ENCODE assay signal across 21 cellular contexts in genomic region chr2:236161082-236161462, GRCh38. TPM values are rescaled to one million over a fixed set of nuclear protein-coding genes. Genes with fewer than 3 reads are reported as not detected.
"Had no signal": no experiment of that assay in that cellular context is flagged by ENCODE, and none has a peak within 500 bp of the region (broad histone marks: within the 10 kb centered on the region; RNA-seq: fewer than 3 reads in every experiment).

No MANE protein-coding gene starts in this region.

- H3K27ac Mint-ChIP-seq: activated CD4-positive, alpha-beta T cell treated with anti-CD3 and anti-CD28 coated beads, Interleukin-2, amount 10 ng/mL, durations not matched to agents 24 days and 14 days; activated CD8-positive, alpha-beta T cell treated with anti-CD3 and anti-CD28 coated beads, Interleukin-2, amount 10 ng/mL, durations not matched to agents 7 days and 5 days; activated naive CD4-positive, alpha-beta T cell treated with anti-CD3 and anti-CD28 coated beads for 36 hours; activated naive CD8-positive, alpha-beta T cell treated with anti-CD3 and anti-CD28 coated beads, Interleukin-2, amount 50 U/mL, for 24 hours; brain; effector memory CD8-positive, alpha-beta T cell; naive thymus-derived CD8-positive, alpha-beta T cell had no signal

- H3K9me3 ChIP-seq: esophagus squamous epithelium, tibial artery had no signal

- H3K27ac ChIP-seq: esophagus squamous epithelium, tibial artery had no signal

- H3K4me3 Mint-ChIP-seq: activated CD4-positive, alpha-beta T cell treated with anti-CD3 and anti-CD28 coated beads, Interleukin-2, amount 10 ng/mL, durations not matched to agents 24 days and 14 days; activated CD8-positive, alpha-beta T cell treated with anti-CD3 and anti-CD28 coated beads, Interleukin-2, amount 10 ng/mL, durations not matched to agents 7 days and 5 days; activated naive CD4-positive, alpha-beta T cell treated with anti-CD3 and anti-CD28 coated beads for 36 hours; activated naive CD8-positive, alpha-beta T cell treated with anti-CD3 and anti-CD28 coated beads, Interleukin-2, amount 50 U/mL, for 24 hours; activated T-cell treated with anti-CD3 and anti-CD28 coated beads, Interleukin-2, amount 50 U/mL, for 4 hours; effector memory CD8-positive, alpha-beta T cell; naive thymus-derived CD8-positive, alpha-beta T cell had no signal

- DNase-seq: activated CD4-positive, alpha-beta T cell treated with anti-CD3 and anti-CD28 coated beads, Interleukin-2, amount 10 ng/mL, durations not matched to agents 24 days and 14 days; activated CD8-positive, alpha-beta memory T cell treated with anti-CD3 and anti-CD28 coated beads, Interleukin-2, amount 50 U/mL, for 4 hours; activated CD8-positive, alpha-beta T cell treated with anti-CD3 and anti-CD28 coated beads, Interleukin-2, amount 10 ng/mL, durations not matched to agents 7 days and 5 days; activated naive CD4-positive, alpha-beta T cell treated with anti-CD3 and anti-CD28 coated beads for 36 hours; activated naive CD8-positive, alpha-beta T cell treated with anti-CD3 and anti-CD28 coated beads, Interleukin-2, amount 50 U/mL, for 24 hours; activated T-cell treated with anti-CD3 and anti-CD28 coated beads, Interleukin-2, amount 50 U/mL, for 4 hours; anterior cingulate cortex; caudate nucleus; effector memory CD8-positive, alpha-beta T cell; esophagus squamous epithelium; mesendoderm; naive thymus-derived CD8-positive, alpha-beta T cell; nucleus accumbens; stimulated activated CD4-positive, alpha-beta T cell treated with anti-CD3 and anti-CD28 coated beads, Interleukin-12 subunit alpha, Interleukin-12 subunit beta, amount 100 ng/mL, for 4 hours; stimulated activated CD4-positive, alpha-beta T cell treated with anti-CD3 and anti-CD28 coated beads, Interleukin-1b, Interleukin-23, amount 100 ng/mL, for 48 hours; stimulated activated naive CD4-positive, alpha-beta T cell treated with Interleukin-2 at 50 U/mL for 16 hours; T1000; tibial artery had no signal

- H3K9me3 Mint-ChIP-seq: activated CD4-positive, alpha-beta T cell treated with anti-CD3 and anti-CD28 coated beads, Interleukin-2, amount 10 ng/mL, durations not matched to agents 24 days and 14 days; activated naive CD4-positive, alpha-beta T cell treated with anti-CD3 and anti-CD28 coated beads for 36 hours; activated naive CD8-positive, alpha-beta T cell treated with anti-CD3 and anti-CD28 coated beads, Interleukin-2, amount 50 U/mL, for 24 hours; activated T-cell treated with anti-CD3 and anti-CD28 coated beads, Interleukin-2, amount 50 U/mL, for 4 hours; effector memory CD8-positive, alpha-beta T cell had no signal

- ATAC-seq: activated CD8-positive, alpha-beta T cell treated with anti-CD3 and anti-CD28 coated beads, Interleukin-2, amount 10 ng/mL, durations not matched to agents 7 days and 5 days; activated naive CD8-positive, alpha-beta T cell treated with anti-CD3 and anti-CD28 coated beads, Interleukin-2, amount 50 U/mL, for 24 hours; activated T-cell treated with anti-CD3 and anti-CD28 coated beads, Interleukin-2, amount 50 U/mL, for 4 hours; effector memory CD8-positive, alpha-beta T cell; naive thymus-derived CD8-positive, alpha-beta T cell had no signal

- H3K4me1 Mint-ChIP-seq: activated CD4-positive, alpha-beta T cell treated with anti-CD3 and anti-CD28 coated beads, Interleukin-2, amount 10 ng/mL, durations not matched to agents 24 days and 14 days had no signal

- H3K4me3 ChIP-seq: esophagus squamous epithelium, tibial artery had no signal

- H3K36me3 Mint-ChIP-seq: brain had no signal

- H3K36me3 ChIP-seq: esophagus squamous epithelium, tibial artery had no signal

RNA-seq across cellular contexts. Expression of gene GBX2, which starts 7.1 kb away (rescaled TPM):
- total RNA-seq: activated CD4-positive, alpha-beta T cell treated with anti-CD3 and anti-CD28 coated beads, Interleukin-2, amount 10 ng/mL, durations not matched to agents 24 days and 14 days; activated CD8-positive, alpha-beta T cell treated with anti-CD3 and anti-CD28 coated beads, Interleukin-2, amount 10 ng/mL, durations not matched to agents 7 days and 5 days; activated naive CD4-positive, alpha-beta T cell treated with anti-CD3 and anti-CD28 coated beads for 36 hours; activated T-cell treated with anti-CD3 and anti-CD28 coated beads, Interleukin-2, amount 50 U/mL, for 4 hours; esophagus squamous epithelium; naive thymus-derived CD8-positive, alpha-beta T cell; renal cortical epithelial cell; subcutaneous adipose tissue had no signal
